Comparison of ENCODE assay signal across 8 cellular contexts in genomic region chr1:143728802-143729450, GRCh38.
A peak's percentile ranks its signal among the peaks of the same experiment; 100 is the strongest.
DNase-seq lines count a peak whose midpoint lies in the region; ATAC-seq, FAIRE-seq and TF ChIP-seq lines count a peak whose summit lies in the region.
"Not testable (repeated sequence)": the region's sequence is repeated elsewhere in the genome, so short reads cannot be mapped to it uniquely, and the experiment has no call there.

No MANE protein-coding gene starts in this region.

- POLR2A ChIA-PET in PC-3 (lab: Charles Lee; ENCODE audit: unreplicated experiment), result not testable (repeated sequence)

- H4K20me1 ChIP-seq in PC-3 (ENCODE audit: low read length), result not testable (repeated sequence)

- intact Hi-C loops in PC-3 (cut with micrococcal nuclease); left lung (cut with DNase I): not testable (repeated sequence)

- not testable (repeated sequence) for H3K4me2 ChIP-seq in PC-3 (ENCODE audit: low read length)

- not testable (repeated sequence) for H3K4me3 ChIP-seq in PC-3 (ENCODE audit: low read length); left lung

- H3K79me2 ChIP-seq in PC-3 (ENCODE audit: low read length), result not testable (repeated sequence)

- H3K27me3 ChIP-seq in PC-3 (ENCODE audit: low read length), result not testable (repeated sequence)
- peaks cover 4 to 40% of the 10 kb centered on the region in 2 donors for H3K27me3 ChIP-seq in left lung

- not testable (repeated sequence) for H3K36me3 Mint-ChIP-seq in activated naive CD4-positive, alpha-beta T cell treated with anti-CD3 and anti-CD28 coated beads, Interleukin-2, amount 10 ng/mL, durations not matched to agents 7 days and 5 days

- H2AFZ ChIP-seq in PC-3 (ENCODE audit: low read length), result not testable (repeated sequence)

- H3K9ac ChIP-seq in PC-3 (ENCODE audit: low read length), result not testable (repeated sequence)

- not testable (repeated sequence) for H3F3A ChIP-seq in PC-3 (ENCODE audit: low read length, unreplicated experiment)

- not testable (repeated sequence) for H3K4me1 Mint-ChIP-seq in activated naive CD4-positive, alpha-beta T cell treated with anti-CD3 and anti-CD28 coated beads, Interleukin-2, amount 10 ng/mL, durations not matched to agents 7 days and 5 days; stimulated activated naive CD8-positive, alpha-beta T cell treated with anti-CD3 and anti-CD28 coated beads, Interleukin-15, amount 100 ng/mL, for 72 hours

- not testable (repeated sequence) for H3K9me3 Mint-ChIP-seq in activated naive CD4-positive, alpha-beta T cell treated with anti-CD3 and anti-CD28 coated beads, Interleukin-2, amount 10 ng/mL, durations not matched to agents 7 days and 5 days; stimulated activated naive CD8-positive, alpha-beta T cell treated with anti-CD3 and anti-CD28 coated beads, Interleukin-15, amount 100 ng/mL, for 72 hours

- BruUV-seq in PC-3 (replicated peaks; lab: Mats Ljungman, UMichigan), result TSS peak; percentile 100

- H3K27me3 Mint-ChIP-seq in activated naive CD4-positive, alpha-beta T cell treated with anti-CD3 and anti-CD28 coated beads, Interleukin-2, amount 10 ng/mL, durations not matched to agents 7 days and 5 days, result peaks cover 21% of the 10 kb centered on the region
- peaks cover 46% of the 10 kb centered on the region for H3K27me3 Mint-ChIP-seq in stimulated activated naive CD8-positive, alpha-beta T cell treated with anti-CD3 and anti-CD28 coated beads, Interleukin-15, amount 100 ng/mL, for 72 hours

- peak; percentile 53 for FAIRE-seq in GM18507 (lab: Jason Lieb, UNC)

- not testable (repeated sequence) for H3K4me1 ChIP-seq in PC-3 (ENCODE audit: insufficient read depth, low read length); left lung

- ATAC-seq in GM19455 (IDR thresholded peaks at IDR 0.05; ENCODE audit: unreplicated experiment), result peak; percentile 93
- ATAC-seq in HG02623 (IDR thresholded peaks at IDR 0.05; ENCODE audit: unreplicated experiment), result peak; percentile 87
- ATAC-seq in HG03159 (IDR thresholded peaks at IDR 0.05; ENCODE audit: unreplicated experiment), result peak; percentile 88
- peak; percentile 86 for ATAC-seq in PC-3
- ATAC-seq in left lung, result peak; percentile 90
- ATAC-seq in stimulated activated naive CD8-positive, alpha-beta T cell treated with anti-CD3 and anti-CD28 coated beads, Interleukin-15, amount 100 ng/mL, for 72 hours, result peak; percentile 96

- not testable (repeated sequence) for TF ChIP-seq CTCF in PC-3 (conservative IDR thresholded peaks at IDR 0.05; ENCODE audit: low read depth, low read length); left lung (IDR thresholded peaks at IDR 0.05)

- H3K27ac Mint-ChIP-seq in activated naive CD4-positive, alpha-beta T cell treated with anti-CD3 and anti-CD28 coated beads, Interleukin-2, amount 10 ng/mL, durations not matched to agents 7 days and 5 days, result peak overlapping the region; percentile 93
- peak overlapping the region; percentile 96 to 98 for H3K27ac Mint-ChIP-seq in stimulated activated naive CD8-positive, alpha-beta T cell treated with anti-CD3 and anti-CD28 coated beads, Interleukin-15, amount 100 ng/mL, for 72 hours

- CTCF ChIA-PET in PC-3 (lab: Charles Lee); activated naive CD4-positive, alpha-beta T cell treated with anti-CD3 and anti-CD28 coated beads, Interleukin-2, amount 10 ng/mL, durations not matched to agents 7 days and 5 days (lab: Charles Lee): not testable (repeated sequence)

- H3K4me3 Mint-ChIP-seq in activated naive CD4-positive, alpha-beta T cell treated with anti-CD3 and anti-CD28 coated beads, Interleukin-2, amount 10 ng/mL, durations not matched to agents 7 days and 5 days; stimulated activated naive CD8-positive, alpha-beta T cell treated with anti-CD3 and anti-CD28 coated beads, Interleukin-15, amount 100 ng/mL, for 72 hours: not testable (repeated sequence)

- H3K27ac ChIP-seq in PC-3 (ENCODE audit: low read length); left lung: not testable (repeated sequence)

- DNase-seq in GM18507 (ENCODE audit: extremely low spot score, insufficient read length, low read depth); PC-3; activated naive CD4-positive, alpha-beta T cell treated with anti-CD3 and anti-CD28 coated beads, Interleukin-2, amount 10 ng/mL, durations not matched to agents 7 days and 5 days; left lung: not testable (repeated sequence)
- peak; percentile 8 to 15 for DNase-seq in stimulated activated naive CD8-positive, alpha-beta T cell treated with anti-CD3 and anti-CD28 coated beads, Interleukin-15, amount 100 ng/mL, for 72 hours

- not testable (repeated sequence) for H3K9me2 ChIP-seq in PC-3 (replicated peaks; ENCODE audit: low read length)

- H3K36me3 ChIP-seq in PC-3 (ENCODE audit: low read depth, low read length); left lung: not testable (repeated sequence)

- not testable (repeated sequence) for H3K9me3 ChIP-seq in PC-3 (ENCODE audit: low read length); left lung
